Comparison of ENCODE assay signal across 7 cellular contexts in genomic region chr13:18874875-18875789, GRCh38.
DNase-seq lines count a peak whose midpoint lies in the region; ATAC-seq and TF ChIP-seq lines count a peak whose summit lies in the region.
"Not testable (repeated sequence)": the region's sequence is repeated elsewhere in the genome, so short reads cannot be mapped to it uniquely, and the experiment has no call there.

No MANE protein-coding gene starts in this region.

- not testable (repeated sequence) for TF ChIP-seq CTCF in upper lobe of right lung (IDR thresholded peaks at IDR 0.05)

- not testable (repeated sequence) for H3K4me2 ChIP-seq in GM23248 (ENCODE audit: unreplicated experiment)

- CTCF ChIA-PET in activated CD4-positive, alpha-beta T cell treated with anti-CD3 and anti-CD28 coated beads for 36 hours (lab: Charles Lee) = not testable (repeated sequence)

- POLR2A ChIA-PET in activated CD4-positive, alpha-beta T cell treated with anti-CD3 and anti-CD28 coated beads for 36 hours (lab: Charles Lee) = not testable (repeated sequence)

- intact Hi-C loops in activated CD4-positive, alpha-beta T cell treated with anti-CD3 and anti-CD28 coated beads for 36 hours (cut with DNase I, micrococcal nuclease); right cardiac atrium (cut with DNase I); upper lobe of right lung (cut with DNase I): not testable (repeated sequence)

- not testable (repeated sequence) for H2AFZ ChIP-seq in GM23248

- peak; percentile 91 for ATAC-seq in activated CD4-positive, alpha-beta T cell treated with anti-CD3 and anti-CD28 coated beads for 36 hours
- ATAC-seq in right cardiac atrium (peak; percentile 65 to 75), upper lobe of right lung (peak; percentile 97)
- not testable (repeated sequence) for ATAC-seq in natural killer cell treated with Interleukin-12 subunit alpha and Interleukin-12 subunit beta and Interleukin-15 and Interleukin-18, amount 100 ng/mL, for 72 hours

- not testable (repeated sequence) for H3K36me3 ChIP-seq in GM23248 (ENCODE audit: low read depth); upper lobe of right lung

- in situ Hi-C loops in GM23248 (cut with MboI) = not testable (repeated sequence)

- H3K4me3 ChIP-seq in GM23248; right cardiac atrium (ENCODE audit: low read length); upper lobe of right lung: not testable (repeated sequence)

- H4K20me1 ChIP-seq in GM23248 (ENCODE audit: insufficient read depth) = not testable (repeated sequence)

- not testable (repeated sequence) for H3K79me2 ChIP-seq in GM23248 (ENCODE audit: insufficient read depth)

- not testable (repeated sequence) for H3K27me3 ChIP-seq in GM23248 (replicated peaks; ENCODE audit: insufficient read depth); right cardiac atrium (ENCODE audit: control insufficient read depth, insufficient read depth); upper lobe of right lung

- not testable (repeated sequence) for H3K9me3 ChIP-seq in GM23248 (ENCODE audit: low read depth); right cardiac atrium (ENCODE audit: control insufficient read depth, low read length); upper lobe of right lung

- H3K4me1 ChIP-seq in GM23248 (ENCODE audit: insufficient read depth); right cardiac atrium (ENCODE audit: control insufficient read depth, insufficient read depth, low read length); upper lobe of right lung: not testable (repeated sequence)

- not testable (repeated sequence) for H3K9me3 Mint-ChIP-seq in activated CD4-positive, alpha-beta T cell treated with anti-CD3 and anti-CD28 coated beads for 36 hours (ENCODE audit: low read depth); natural killer cell treated with Interleukin-12 subunit alpha and Interleukin-12 subunit beta and Interleukin-15 and Interleukin-18, amount 100 ng/mL, for 72 hours

- H3K9me2 ChIP-seq in GM23248 (ENCODE audit: insufficient read depth) = not testable (repeated sequence)

- not testable (repeated sequence) for H3K27ac ChIP-seq in GM23248; right cardiac atrium (ENCODE audit: low read length); upper lobe of right lung

- DNase-seq in GM23248 (peak; percentile 1), NCI-H748 treated with DMSO at 0.1 percent for 48 hours (lab: John Stamatoyannopoulos, UW) (peak; percentile 56), right cardiac atrium (peak in 2 of 3 donors; percentile 57 to 67), upper lobe of right lung (peak; percentile 74)
- DNase-seq in activated CD4-positive, alpha-beta T cell treated with anti-CD3 and anti-CD28 coated beads for 36 hours = peak; percentile 70
- peak; percentile 1 for DNase-seq in central memory CD4-positive, alpha-beta T cell
- peak; percentile 51 for DNase-seq in natural killer cell treated with Interleukin-12 subunit alpha and Interleukin-12 subunit beta and Interleukin-15 and Interleukin-18, amount 100 ng/mL, for 72 hours (ENCODE audit: low spot score)

- H3K27me3 Mint-ChIP-seq in activated CD4-positive, alpha-beta T cell treated with anti-CD3 and anti-CD28 coated beads for 36 hours; natural killer cell treated with Interleukin-12 subunit alpha and Interleukin-12 subunit beta and Interleukin-15 and Interleukin-18, amount 100 ng/mL, for 72 hours: not testable (repeated sequence)

- not testable (repeated sequence) for H3K9ac ChIP-seq in GM23248

- 33 to 37% methylated on average over 32 to 71 of the region's 72 CpGs for WGBS in GM23248 (ENCODE audit: low coverage in 1 of 2, low lambda C conversion rate in 2 of 2, missing lambda C conversion rate in 2 of 2), 2 experiments
- 37% methylated on average over 72 of the region's 72 CpGs for WGBS in right cardiac atrium

- H3F3A ChIP-seq in GM23248 (ENCODE audit: insufficient read depth) = not testable (repeated sequence)

- H3K4me3 Mint-ChIP-seq in activated CD4-positive, alpha-beta T cell treated with anti-CD3 and anti-CD28 coated beads for 36 hours = peak overlapping the region; percentile 73
- H3K4me3 Mint-ChIP-seq in natural killer cell treated with Interleukin-12 subunit alpha and Interleukin-12 subunit beta and Interleukin-15 and Interleukin-18, amount 100 ng/mL, for 72 hours = not testable (repeated sequence)

- H3K4me1 Mint-ChIP-seq in activated CD4-positive, alpha-beta T cell treated with anti-CD3 and anti-CD28 coated beads for 36 hours; natural killer cell treated with Interleukin-12 subunit alpha and Interleukin-12 subunit beta and Interleukin-15 and Interleukin-18, amount 100 ng/mL, for 72 hours (ENCODE audit: low read depth in 2 of 2): not testable (repeated sequence)

- H3K36me3 Mint-ChIP-seq in activated CD4-positive, alpha-beta T cell treated with anti-CD3 and anti-CD28 coated beads for 36 hours (ENCODE audit: low read depth); natural killer cell treated with Interleukin-12 subunit alpha and Interleukin-12 subunit beta and Interleukin-15 and Interleukin-18, amount 100 ng/mL, for 72 hours: not testable (repeated sequence)

- peak overlapping the region; percentile 84 for H3K27ac Mint-ChIP-seq in activated CD4-positive, alpha-beta T cell treated with anti-CD3 and anti-CD28 coated beads for 36 hours
- H3K27ac Mint-ChIP-seq in natural killer cell treated with Interleukin-12 subunit alpha and Interleukin-12 subunit beta and Interleukin-15 and Interleukin-18, amount 100 ng/mL, for 72 hours = not testable (repeated sequence)

Comparison
In these comparisons a context has a peak if more than half of its experiments do, and no peak if none do; other contexts are left out.
1. DNase-seq: peak in every context shown above with its lines; median percentile 74 in upper lobe of right lung; 70 in activated CD4-positive, alpha-beta T cell treated with anti-CD3 and anti-CD28 coated beads for 36 hours; 62 in right cardiac atrium; 56 in NCI-H748 treated with DMSO at 0.1 percent for 48 hours; 51 in natural killer cell treated with Interleukin-12 subunit alpha and Interleukin-12 subunit beta and Interleukin-15 and Interleukin-18, amount 100 ng/mL, for 72 hours; 1 in GM23248; 1 in central memory CD4-positive, alpha-beta T cell.